1 cellular context compared by ENCODE assay signal in the genomic region with DNA sequence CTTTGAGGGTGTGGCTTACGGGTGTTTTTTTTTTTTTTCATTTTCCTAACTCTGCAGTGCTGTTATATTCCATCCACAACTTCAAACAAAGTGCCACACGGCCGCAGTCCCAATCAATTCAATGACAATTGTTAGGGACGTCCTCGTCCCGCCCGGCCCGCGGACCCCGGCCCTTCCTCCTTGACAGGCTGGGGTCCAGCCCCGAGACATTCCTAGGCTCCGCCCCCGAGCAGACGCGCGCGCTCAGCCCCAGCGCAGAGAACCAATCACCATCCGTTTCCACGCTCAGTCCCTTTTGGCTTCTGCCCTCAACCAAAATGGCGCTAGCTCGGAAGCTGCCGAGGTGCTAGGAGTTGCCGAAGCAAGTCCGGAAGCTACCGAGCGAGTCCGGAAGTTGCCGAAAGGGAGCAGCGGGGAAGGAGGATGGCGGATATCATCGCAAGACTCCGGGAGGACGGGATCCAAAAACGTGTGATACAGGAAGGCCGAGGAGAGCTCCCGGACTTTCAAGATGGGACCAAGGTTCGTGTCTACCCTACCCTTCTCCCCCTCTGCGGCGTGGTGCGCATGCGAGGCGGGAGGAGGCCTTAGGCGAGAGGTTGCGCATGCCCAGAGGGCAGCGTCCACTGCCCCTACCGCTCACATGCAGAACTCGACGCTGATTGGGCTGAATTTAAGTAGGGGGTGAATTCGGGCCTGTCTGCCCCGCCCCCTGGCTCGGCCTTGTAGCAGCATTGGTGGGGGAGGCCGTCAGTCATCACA.
TF ChIP-seq lines count a peak whose summit lies in the region.

Gene AIP, plus strand, starts transcription at position 291 of the 762 bp plus-strand sequence. Its CDS starts 133 bp downstream, at position 424.

TF ChIP-seq in K562, 482 proteins besides CTCF, POLR2A, EP300 and RAD21 (continued from another document and continues in another):
- TF ChIP-seq, protein P1, sequence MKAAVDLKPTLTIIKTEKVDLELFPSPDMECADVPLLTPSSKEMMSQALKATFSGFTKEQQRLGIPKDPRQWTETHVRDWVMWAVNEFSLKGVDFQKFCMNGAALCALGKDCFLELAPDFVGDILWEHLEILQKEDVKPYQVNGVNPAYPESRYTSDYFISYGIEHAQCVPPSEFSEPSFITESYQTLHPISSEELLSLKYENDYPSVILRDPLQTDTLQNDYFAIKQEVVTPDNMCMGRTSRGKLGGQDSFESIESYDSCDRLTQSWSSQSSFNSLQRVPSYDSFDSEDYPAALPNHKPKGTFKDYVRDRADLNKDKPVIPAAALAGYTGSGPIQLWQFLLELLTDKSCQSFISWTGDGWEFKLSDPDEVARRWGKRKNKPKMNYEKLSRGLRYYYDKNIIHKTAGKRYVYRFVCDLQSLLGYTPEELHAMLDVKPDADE (conservative IDR thresholded peaks at IDR 0.05; ENCODE audit: control insufficient read depth, low read depth, low read length), result no peak
- TF ChIP-seq ZNF644 (tag; IDR thresholded peaks at IDR 0.05; ENCODE audit: low read depth) (no peak), CTBP1 (IDR thresholded peaks at IDR 0.05; ENCODE audit: borderline replicate concordance) (peak; percentile 65; the same call in 1 of the 2 replicates), PHF21A (IDR thresholded peaks at IDR 0.05; ENCODE audit: borderline replicate concordance, low read depth) (no peak), NFYB (IDR thresholded peaks at IDR 0.05; ENCODE audit: extremely low read depth, insufficient read length) (peak; percentile 77), ZNF174 (CRISPR knock-in tag; IDR thresholded peaks at IDR 0.05) (no peak), RNF2 (IDR thresholded peaks at IDR 0.05) (peak; percentile 99), ATF1 (CRISPR knock-in tag; IDR thresholded peaks at IDR 0.05) (0 out of 2 replicates have a peak, but pooled peaks have one; percentile 22), ATF1 (tag; IDR thresholded peaks at IDR 0.05) (peak; percentile 87), TCFL5 (CRISPR knock-in tag; conservative IDR thresholded peaks at IDR 0.05) (no peak), HSF4 (CRISPR knock-in tag; IDR thresholded peaks at IDR 0.05; ENCODE audit: borderline replicate concordance) (no peak), ZKSCAN1 (IDR thresholded peaks at IDR 0.05; ENCODE audit: low read depth, low read length) (no peak), FOXA3 (CRISPR knock-in tag; conservative IDR thresholded peaks at IDR 0.05 in 1 of 2, IDR thresholded peaks at IDR 0.05 in 1 of 2) (peak in 1 of 2 experiments; percentile 96; a peak in 2 of 4 replicates), HMGXB4 (CRISPR knock-in tag; IDR thresholded peaks at IDR 0.05) (peak; percentile 99), SMARCB1 (IDR thresholded peaks at IDR 0.05; ENCODE audit: insufficient read length, low read depth) (no peak), POLR2AphosphoS5 (IDR thresholded peaks at IDR 0.05; ENCODE audit: control insufficient read depth, insufficient read depth, low read depth, low read length) (peak; percentile 50; the same call in 1 of the 2 replicates), MGA (IDR thresholded peaks at IDR 0.05) (peak; percentile 100), TAF15 (IDR thresholded peaks at IDR 0.05; ENCODE audit: low read depth, low read length) (no peak), ZNF311 (CRISPR knock-in tag; IDR thresholded peaks at IDR 0.05) (no peak), WHSC1 (IDR thresholded peaks at IDR 0.05; ENCODE audit: low read length) (no peak), CBX8 (IDR thresholded peaks at IDR 0.05; ENCODE audit: borderline replicate concordance, extremely low read depth, low read depth, low read length, poor library complexity, severe bottlenecking) (no peak), ZNF507 (tag; conservative IDR thresholded peaks at IDR 0.05) (no peak), SIN3A (IDR thresholded peaks at IDR 0.05; ENCODE audit: borderline replicate concordance in 2 of 2, control insufficient read depth in 1 of 2, low read depth in 2 of 2, low read length in 2 of 2) (peak in 1 of 2 experiments; percentile 38; a peak in 1 of 4 replicates), MEIS2 (IDR thresholded peaks at IDR 0.05; ENCODE audit: partially characterized antibody) (peak; percentile 92), POLR3G (IDR thresholded peaks at IDR 0.05; ENCODE audit: extremely low read depth, insufficient read length, insufficient replicate concordance) (no peak), PCBP1 (IDR thresholded peaks at IDR 0.05; ENCODE audit: low read depth, low read length, poor library complexity, severe bottlenecking) (no peak), SAP30 (IDR thresholded peaks at IDR 0.05; ENCODE audit: borderline replicate concordance, insufficient read depth, low read depth, low read length, poor library complexity, severe bottlenecking) (no peak), PTRF (tag; IDR thresholded peaks at IDR 0.05) (no peak), ZNF184 (CRISPR knock-in tag; IDR thresholded peaks at IDR 0.05) (no peak), TFAM (CRISPR knock-in tag; conservative IDR thresholded peaks at IDR 0.05) (no peak), SMAD4 (CRISPR knock-in tag; conservative IDR thresholded peaks at IDR 0.05) (no peak; the same call in 1 of the 2 replicates), ZNF324 (CRISPR knock-in tag; IDR thresholded peaks at IDR 0.05) (no peak)
- TF ChIP-seq, protein P2, sequence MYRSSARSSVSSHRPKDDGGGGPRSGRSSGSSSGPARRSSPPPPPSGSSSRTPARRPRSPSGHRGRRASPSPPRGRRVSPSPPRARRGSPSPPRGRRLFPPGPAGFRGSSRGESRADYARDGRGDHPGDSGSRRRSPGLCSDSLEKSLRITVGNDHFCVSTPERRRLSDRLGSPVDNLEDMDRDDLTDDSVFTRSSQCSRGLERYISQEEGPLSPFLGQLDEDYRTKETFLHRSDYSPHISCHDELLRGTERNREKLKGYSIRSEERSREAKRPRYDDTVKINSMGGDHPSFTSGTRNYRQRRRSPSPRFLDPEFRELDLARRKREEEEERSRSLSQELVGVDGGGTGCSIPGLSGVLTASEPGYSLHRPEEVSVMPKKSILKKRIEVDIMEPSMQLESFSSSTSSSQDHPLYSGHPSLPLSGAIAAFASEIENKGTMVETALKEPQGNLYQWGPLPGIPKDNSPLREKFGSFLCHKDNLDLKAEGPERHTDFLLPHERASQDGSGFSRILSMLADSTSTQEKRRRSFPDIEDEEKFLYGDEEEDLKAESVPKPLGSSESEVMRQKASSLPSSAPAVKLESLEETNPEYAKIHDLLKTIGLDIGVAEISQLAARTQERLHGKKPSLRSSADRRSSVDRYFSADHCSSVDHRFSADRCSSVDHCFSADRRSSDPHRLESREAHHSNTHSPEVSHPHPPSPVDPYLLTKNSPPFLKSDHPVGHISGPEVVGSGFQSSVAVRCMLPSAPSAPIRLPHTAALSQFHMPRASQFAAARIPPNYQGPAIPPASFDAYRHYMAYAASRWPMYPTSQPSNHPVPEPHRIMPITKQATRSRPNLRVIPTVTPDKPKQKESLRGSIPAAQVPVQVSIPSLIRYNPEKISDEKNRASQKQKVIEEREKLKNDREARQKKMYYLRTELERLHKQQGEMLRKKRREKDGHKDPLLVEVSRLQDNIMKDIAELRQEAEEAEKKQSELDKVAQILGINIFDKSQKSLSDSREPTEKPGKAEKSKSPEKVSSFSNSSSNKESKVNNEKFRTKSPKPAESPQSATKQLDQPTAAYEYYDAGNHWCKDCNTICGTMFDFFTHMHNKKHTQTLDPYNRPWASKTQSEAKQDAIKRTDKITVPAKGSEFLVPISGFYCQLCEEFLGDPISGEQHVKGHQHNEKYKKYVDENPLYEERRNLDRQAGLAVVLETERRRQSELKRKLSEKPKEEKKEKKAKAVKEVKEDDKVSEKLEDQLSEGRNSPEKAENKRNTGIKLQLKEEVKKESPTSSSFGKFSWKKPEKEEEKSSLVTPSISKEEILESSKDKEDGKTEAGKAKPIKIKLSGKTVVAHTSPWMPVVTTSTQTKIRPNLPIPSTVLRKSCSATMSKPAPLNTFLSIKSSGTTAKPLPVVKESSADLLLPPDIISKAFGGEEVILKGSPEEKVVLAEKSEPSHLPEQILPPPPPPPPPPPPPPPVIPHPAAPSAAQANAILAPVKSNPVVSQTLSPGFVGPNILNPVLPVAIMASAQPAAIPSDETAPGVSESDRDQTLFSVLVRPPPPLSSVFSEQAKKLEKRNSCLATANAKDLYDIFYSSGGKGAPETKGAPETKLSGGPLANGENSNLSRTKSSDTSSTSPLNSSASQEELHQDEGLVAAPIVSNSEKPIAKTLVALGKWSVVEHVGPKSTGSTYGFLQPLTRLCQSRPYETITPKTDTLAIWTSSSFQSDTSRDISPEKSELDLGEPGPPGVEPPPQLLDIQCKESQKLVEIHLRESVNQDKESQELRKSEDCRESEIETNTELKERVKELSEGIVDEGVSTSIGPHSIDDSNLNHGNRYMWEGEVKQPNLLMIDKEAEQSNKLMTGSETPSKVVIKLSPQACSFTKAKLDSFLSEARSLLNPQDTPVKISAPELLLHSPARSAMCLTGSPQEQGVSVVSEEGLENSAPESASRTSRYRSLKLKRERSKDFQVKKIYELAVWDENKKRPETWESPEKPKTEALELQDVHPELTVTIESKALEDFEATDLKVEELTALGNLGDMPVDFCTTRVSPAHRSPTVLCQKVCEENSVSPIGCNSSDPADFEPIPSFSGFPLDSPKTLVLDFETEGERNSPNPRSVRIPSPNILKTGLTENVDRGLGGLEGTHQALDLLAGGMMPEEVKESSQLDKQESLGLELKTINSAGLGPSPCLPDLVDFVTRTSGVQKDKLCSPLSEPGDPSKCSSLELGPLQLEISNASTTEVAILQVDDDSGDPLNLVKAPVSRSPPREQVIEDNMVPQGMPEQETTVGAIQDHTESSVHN (IDR thresholded peaks at IDR 0.05; ENCODE audit: borderline replicate concordance in 1 of 2, low read depth in 1 of 2), result no peak
